In the genomic region with DNA sequence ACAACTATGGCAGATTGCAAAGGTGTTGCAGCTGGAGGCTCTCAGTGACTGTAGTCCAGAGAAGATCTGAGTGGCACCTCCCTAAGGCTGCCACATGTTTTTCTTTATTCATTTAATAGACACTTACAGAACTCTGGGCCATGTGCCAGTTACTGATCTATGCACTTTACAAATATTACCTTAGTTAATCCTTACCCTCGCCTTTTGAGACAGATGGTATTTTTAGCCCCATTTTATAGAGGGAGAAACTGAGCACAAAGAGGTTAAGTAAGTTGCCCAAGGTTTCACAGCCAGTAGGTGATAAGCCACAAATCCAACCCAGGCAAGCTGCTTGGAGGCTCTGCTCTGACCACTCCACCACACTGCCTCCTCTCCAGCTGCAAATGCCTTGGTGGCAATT, we compare ENCODE assay signal across 24 cellular contexts. TPM values are rescaled to one million over a fixed set of nuclear protein-coding genes. Genes with fewer than 3 reads are reported as not detected.
"Had no signal": no experiment of that assay in that cellular context is flagged by ENCODE, and none has a peak within 500 bp of the region (broad histone marks: within the 10 kb centered on the region; RNA-seq: fewer than 3 reads in every experiment).

No MANE protein-coding gene starts in this region.

- H3K27ac ChIP-seq: PC-9, SK-N-MC had no signal

- H3K4me3 ChIP-seq: PC-9, SK-N-MC had no signal

- DNase-seq: activated B cell treated with CpG ODN at 0.5 μM for 24 hours; activated CD4-positive, alpha-beta memory T cell treated with anti-CD3 and anti-CD28 coated beads for 36 hours; activated CD4-positive, alpha-beta T cell treated with anti-CD3 and anti-CD28 coated beads for 1 hour; activated CD4-positive, alpha-beta T cell treated with anti-CD3 and anti-CD28 coated beads, Interleukin-2, amount 10 ng/mL, durations not matched to agents 24 days and 14 days; activated CD8-positive, alpha-beta memory T cell treated with anti-CD3 and anti-CD28 coated beads for 24 hours; activated gamma-delta T cell; activated naive CD4-positive, alpha-beta T cell treated with anti-CD3 and anti-CD28 coated beads for 36 hours; activated T-cell treated with anti-CD3 and anti-CD28 coated beads, Interleukin-2, amount 50 U/mL, for 4 hours; cerebellar nuclear complex; dermis blood vessel endothelial cell; MM.1S; NCI-H1105; NCI-H1436; NCI-H1694 treated with DMSO at 0.1 percent for 48 hours; NCI-H2029 treated with DMSO at 0.1 percent for 48 hours; NCI-H510A treated with DMSO at 0.1 percent for 48 hours; NCI-H774; PC-9; T-cell; T-helper 2 cell; T1000 had no signal

- ATAC-seq: activated T-cell treated with anti-CD3 and anti-CD28 coated beads, Interleukin-2, amount 50 U/mL, for 4 hours; activated T-helper 17 cell treated with anti-CD3 and anti-CD28 coated beads, Interleukin-2, amount 50 U/mL, for 72 hours; T-cell had no signal

RNA-seq across cellular contexts. Expression of gene SCRT2, which starts 6.5 kb away (rescaled TPM):
- total RNA-seq: activated B cell treated with CpG ODN at 0.5 μM for 24 hours; activated CD4-positive, alpha-beta memory T cell treated with anti-CD3 and anti-CD28 coated beads for 36 hours; activated CD4-positive, alpha-beta T cell treated with anti-CD3 and anti-CD28 coated beads, Interleukin-2, amount 10 ng/mL, durations not matched to agents 24 days and 14 days; activated naive CD4-positive, alpha-beta T cell treated with anti-CD3 and anti-CD28 coated beads for 36 hours; activated T-cell treated with anti-CD3 and anti-CD28 coated beads, Interleukin-2, amount 50 U/mL, for 4 hours; activated T-helper 17 cell treated with anti-CD3 and anti-CD28 coated beads, Interleukin-2, amount 50 U/mL, for 72 hours; cardiac septum; dermis blood vessel endothelial cell; PC-9; T-cell had no signal
